8 cellular contexts compared by ENCODE assay signal in the genomic region with DNA sequence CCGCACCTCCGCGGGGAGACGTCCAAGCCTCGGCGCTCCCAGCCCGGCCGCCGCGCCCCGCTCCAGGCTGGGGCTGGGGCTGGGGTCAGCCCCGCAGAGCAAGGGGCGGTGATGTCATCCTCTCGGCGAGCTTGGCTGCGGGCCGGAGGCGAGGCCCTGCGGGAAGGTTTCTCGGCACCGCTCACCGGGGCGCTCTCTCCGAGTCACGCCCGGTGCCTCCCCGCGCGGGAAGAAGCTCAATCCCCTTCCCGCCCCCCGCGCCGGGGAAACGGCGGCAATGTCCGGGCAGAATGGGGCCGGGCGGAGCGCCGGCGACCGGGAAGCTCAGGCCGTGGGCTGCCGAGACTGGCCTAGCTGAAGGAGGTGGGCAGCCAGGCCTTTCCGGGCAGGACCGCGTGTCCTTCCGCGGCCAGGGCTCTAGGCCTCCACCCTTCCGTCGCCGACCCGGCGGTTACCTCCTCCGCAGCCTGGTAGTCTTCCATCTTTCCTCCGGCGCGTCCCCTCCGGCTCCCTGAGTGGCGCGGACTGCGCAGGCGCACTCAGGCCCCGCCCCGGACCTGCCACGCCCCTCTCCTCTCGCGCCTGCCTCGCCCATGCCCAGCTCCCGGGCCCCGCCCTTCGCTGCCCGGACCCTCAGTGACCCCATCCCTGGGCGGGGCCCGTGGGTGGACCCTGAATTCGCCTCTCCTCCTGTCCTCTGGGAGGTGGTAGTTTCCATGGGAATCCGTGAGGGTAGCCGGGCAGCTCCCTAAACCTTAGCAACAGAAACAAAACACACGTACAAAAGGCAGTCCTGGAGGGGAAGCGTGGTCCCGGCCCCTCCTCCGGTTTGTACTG. TPM values are rescaled to one million over a fixed set of nuclear protein-coding genes. Genes with fewer than 3 reads are reported as not detected.
DNase-seq lines count a peak whose midpoint lies in the region; ATAC-seq and TF ChIP-seq lines count a peak whose summit lies in the region.

A gene (minus strand): TSS at position 517 of the 837 bp plus-strand sequence. CDS start 35 bp downstream, at position 482.

- peak within 1 kb of the TSS; percentile 90 to 97 for H3K27ac ChIP-seq in ascending aorta
- peak within 1 kb of the TSS; percentile 84 for H3K27ac ChIP-seq in right cardiac atrium (ENCODE audit: low read length)
- peak within 1 kb of the TSS; percentile 91 to 97 for H3K27ac ChIP-seq in uterus

- DNase-seq in GM13977 (ENCODE audit: low spot score) (peak; percentile 96), NCI-H146 (lab: John Stamatoyannopoulos, UW) (peak; percentile 99), ascending aorta (ENCODE audit: low spot score in 2 of 2) (peak; percentile 76 to 97), right cardiac atrium (peak; percentile 96 to 98 (median 98)), putamen (ENCODE audit: low spot score) (peak; percentile 86), uterus (peak; percentile 91 to 96)

- intact Hi-C loops in T-helper 2 cell treated with Interferon-gamma antibody and Interleukin-4, amounts not matched to agents 100 ng/mL and 5 ng/mL, for 36 hours (cut with micrococcal nuclease): loop anchor here (1.0 to 2.0 kb wide), 3 partner anchors 9 to 354 kb away; no protein-coding TSS in a partner anchor
- intact Hi-C loops in ascending aorta (cut with DNase I) (loop anchor here (1.0 to 10.0 kb wide), 5 partner anchors 48 to 1080 kb away; a partner anchor contains a TSS), right cardiac atrium (cut with DNase I) (loop anchor here in 1 of 4 donors (10.0 kb wide), 1 partner anchor 50 kb away; no protein-coding TSS in a partner anchor), uterus (cut with DNase I; ENCODE audit: low total_unique reads) (no loop called here)

- TF ChIP-seq CTCF in GM13977 (IDR thresholded peaks at IDR 0.05; ENCODE audit: extremely low read depth, insufficient read depth, missing control alignments) (no peak), ascending aorta (IDR thresholded peaks at IDR 0.05) (no peak), uterus (IDR thresholded peaks at IDR 0.05) (peak in 2 of 4 experiments; percentile 9 to 11)

- H3K4me3 ChIP-seq in ascending aorta (peak within 1 kb of the TSS; percentile 86 to 90), right cardiac atrium (ENCODE audit: low read length) (peak within 1 kb of the TSS; percentile 68), uterus (peak within 1 kb of the TSS; percentile 79 to 80)

- TF ChIP-seq POLR2A in uterus (IDR thresholded peaks at IDR 0.05): peak; percentile 93 to 99

- H3K4me1 ChIP-seq in ascending aorta: peaks cover 10 to 42% of the 10 kb centered on the region in 2 donors
- H3K4me1 ChIP-seq in right cardiac atrium (ENCODE audit: control insufficient read depth, insufficient read depth, low read length): peaks cover 7% of the 10 kb centered on the region
- peaks cover 0 to 6% of the 10 kb centered on the region in 2 donors for H3K4me1 ChIP-seq in uterus

- in situ Hi-C loops in GM13977 (cut with MboI; ENCODE audit: low pct_unique_long_range_greater_than_20kb, low sequenced_read_pairs, unreplicated experiment): no loop called here

- H3K9me3 ChIP-seq in ascending aorta: no peaks in the 10 kb centered on the region
- no peaks in the 10 kb centered on the region for H3K9me3 ChIP-seq in right cardiac atrium (ENCODE audit: control insufficient read depth, low read length)
- no peaks in the 10 kb centered on the region for H3K9me3 ChIP-seq in uterus

- under 1% methylated on average over 80 of the region's 82 CpGs for WGBS in right cardiac atrium

- H3K36me3 ChIP-seq in ascending aorta (peaks cover 0 to 12% of the 10 kb centered on the region in 2 donors), uterus (no peaks in the 10 kb centered on the region)

- no peaks in the 10 kb centered on the region for H3K27me3 ChIP-seq in ascending aorta
- no peaks in the 10 kb centered on the region for H3K27me3 ChIP-seq in right cardiac atrium (ENCODE audit: control insufficient read depth, insufficient read depth)
- H3K27me3 ChIP-seq in uterus: no peaks in the 10 kb centered on the region

- peak; percentile 79 for ATAC-seq in HG02798 (IDR thresholded peaks at IDR 0.05; ENCODE audit: poor library complexity, unreplicated experiment)
- peak; percentile 96 to 97 for ATAC-seq in right cardiac atrium

RNA-seq across cellular contexts. Expression of the gene that starts here (rescaled TPM):
- 77.5 and 84.0 TPM in 2 replicates for total RNA-seq in T-helper 2 cell treated with Interferon-gamma antibody and Interleukin-4, amounts not matched to agents 100 ng/mL and 5 ng/mL, for 36 hours
- total RNA-seq in ascending aorta (5.7 TPM), right cardiac atrium (100 to 1,000 TPM in 3 of 4 donors, 10 to 100 TPM in 1; 97.7 to 115 (median 105) TPM), uterus (100 to 1,000 TPM in 3 of 4 donors, 10 to 100 TPM in 1; 68.2 to 134 (median 114) TPM)
- 148 TPM for polyA plus RNA-seq in right cardiac atrium

Comparison
In these comparisons a context has a peak if more than half of its experiments do, and no peak if none do; other contexts are left out.
1. Peak in every context shown above with its lines: DNase-seq, ATAC-seq, H3K4me3 ChIP-seq and H3K27ac ChIP-seq.
2. RNA of the gene that starts here (total RNA-seq): 68.2 to 134 TPM in uterus, 97.7 to 115 TPM in right cardiac atrium and 77.5 to 84.0 TPM in T-helper 2 cell treated with Interferon-gamma antibody and Interleukin-4, amounts not matched to agents 100 ng/mL and 5 ng/mL, for 36 hours; 5.7 TPM in ascending aorta (single experiment); every median in the first group is over 10 times any median in the second.